Comparison of ENCODE assay signal across 1 cellular context in genomic region chr5:116746668-116747067, GRCh38.
TF ChIP-seq lines count a peak whose summit lies in the region.

No MANE protein-coding gene starts in this region.

TF ChIP-seq in GM23338, 12 proteins besides CTCF, POLR2A, EP300 and RAD21:
- TF ChIP-seq ZNF462 (CRISPR knock-in tag; IDR thresholded peaks at IDR 0.05): no peak
- TF ChIP-seq JUNB (IDR thresholded peaks at IDR 0.05; ENCODE audit: unreplicated experiment): no peak
- TF ChIP-seq NANOG (IDR thresholded peaks at IDR 0.05; ENCODE audit: borderline replicate concordance): no peak
- no peak for TF ChIP-seq CREB1 (CRISPR knock-in tag; IDR thresholded peaks at IDR 0.05; ENCODE audit: low read depth)
